In the genomic region with DNA sequence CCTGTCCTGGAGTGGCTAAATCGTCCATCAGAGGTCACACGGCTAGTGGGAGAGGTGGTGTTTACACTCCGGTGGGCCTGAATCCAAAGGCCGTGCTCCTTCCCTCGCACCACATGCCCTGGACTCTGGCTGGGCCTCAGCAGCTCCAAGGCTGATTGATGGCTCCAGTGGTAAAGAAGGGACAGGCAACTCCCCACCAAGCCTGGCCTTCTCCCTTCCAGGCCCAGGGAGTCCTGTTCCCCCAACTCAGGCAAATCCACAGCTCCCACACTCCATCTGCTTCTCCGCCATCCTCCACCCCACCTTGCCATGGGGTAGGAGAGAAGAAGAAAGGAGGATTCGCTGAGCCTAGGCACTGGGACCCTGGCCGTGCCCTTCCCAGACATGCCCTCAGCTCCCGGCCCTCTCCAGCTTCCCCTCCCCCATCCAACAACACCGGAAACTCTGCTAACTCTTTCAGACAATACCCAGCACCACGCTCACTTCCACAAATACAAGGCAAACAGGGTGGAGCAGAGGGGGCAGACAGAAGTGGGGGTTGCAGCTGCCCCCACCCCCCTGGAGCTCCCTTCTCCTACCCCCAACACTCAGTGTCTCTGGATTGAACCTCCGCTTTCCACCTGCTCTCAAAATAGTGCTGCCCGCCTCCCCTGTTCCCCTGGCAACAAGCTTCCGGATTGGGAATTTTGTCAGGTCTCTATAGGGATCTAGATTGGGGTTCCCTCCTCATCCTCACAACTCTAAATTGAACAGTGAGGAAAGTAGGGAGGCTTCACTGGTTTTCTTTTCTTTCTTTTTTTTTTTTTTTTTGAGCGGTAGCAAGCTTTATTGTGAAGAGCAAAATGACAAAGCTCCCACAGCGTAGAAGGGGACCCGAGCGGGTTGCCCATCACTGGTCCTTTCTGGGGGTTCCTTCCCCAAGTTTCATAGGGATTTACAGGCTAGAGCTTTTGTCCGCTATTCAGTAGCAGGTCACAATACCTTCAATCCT, we compare ENCODE assay signal across 6 cellular contexts. TPM values are rescaled to one million over a fixed set of nuclear protein-coding genes. Genes with fewer than 3 reads are reported as not detected.
DNase-seq lines count a peak whose midpoint lies in the region; ATAC-seq and TF ChIP-seq lines count a peak whose summit lies in the region.

No MANE protein-coding gene starts in this region.

- H3K4me3 ChIP-seq in Peyer's patch, result no peak overlapping the region
- peak overlapping the region in 3 of 4 donors; percentile 11 to 32 (median 24) for H3K4me3 ChIP-seq in gastrocnemius medialis

- in situ Hi-C loops in gastrocnemius medialis (cut with MboI; ENCODE audit: low sequenced_read_pairs in 4 of 4), result no loop called here

- TF ChIP-seq CTCF in Peyer's patch (IDR thresholded peaks at IDR 0.05) (no peak), gastrocnemius medialis (IDR thresholded peaks at IDR 0.05 in 4 of 5, conservative IDR thresholded peaks at IDR 0.05 in 1 of 5) (no peak)

- peak overlapping the region; percentile 49 to 72 (median 66) for H3K27ac ChIP-seq in Peyer's patch
- H3K27ac ChIP-seq in epithelial cell of prostate, result peak overlapping the region; percentile 13
- peak overlapping the region; percentile 82 to 95 (median 88) for H3K27ac ChIP-seq in gastrocnemius medialis

- H3K4me1 ChIP-seq in Peyer's patch (peaks cover 0 to 64% (median 42%) of the 10 kb centered on the region in 4 donors), gastrocnemius medialis (peaks cover 57 to 66% of the 10 kb centered on the region in 2 donors)

- ATAC-seq in gastrocnemius medialis, result peak; percentile 42 to 43

- intact Hi-C loops in gastrocnemius medialis (cut with DNase I; ENCODE audit: low total_unique reads), result loop anchor here (2.0 kb wide), 1 partner anchor 21 kb away; no protein-coding TSS in a partner anchor

- H3K9me3 ChIP-seq in Peyer's patch (no peaks in the 10 kb centered on the region), gastrocnemius medialis (no peaks in the 10 kb centered on the region)

- H3K27me3 ChIP-seq in Peyer's patch, result no peaks in the 10 kb centered on the region
- no peaks in the 10 kb centered on the region for H3K27me3 ChIP-seq in gastrocnemius medialis

- no peak for TF ChIP-seq POLR2A in Peyer's patch (IDR thresholded peaks at IDR 0.05)
- TF ChIP-seq POLR2A in gastrocnemius medialis (IDR thresholded peaks at IDR 0.05), result no peak

- peak in 1 of 3 donors; percentile 60 for DNase-seq in Peyer's patch
- no peak for DNase-seq in epithelial cell of prostate (ENCODE audit: low read depth, low spot score)
- peak in 1 of 2 donors; percentile 49 for DNase-seq in gastrocnemius medialis
- DNase-seq in midbrain (lab: John Stamatoyannopoulos, UW), result no peak
- DNase-seq in NCI-H524 (lab: John Stamatoyannopoulos, UW), result no peak
- DNase-seq in AG08395 (ENCODE audit: low spot score), result no peak

- H3K36me3 ChIP-seq in Peyer's patch, result peaks cover 0 to 75% (median 0%) of the 10 kb centered on the region in 3 donors
- H3K36me3 ChIP-seq in gastrocnemius medialis, result peaks cover 0 to 29% of the 10 kb centered on the region in 2 donors

RNA-seq across cellular contexts. Expression of a gene that starts 10.6 kb away (rescaled TPM):
- 100 to 1,000 TPM; 101 to 239 (median 149) TPM for total RNA-seq in Peyer's patch
- total RNA-seq in gastrocnemius medialis, result 10 to 100 TPM; 13.6 to 27.3 (median 26.4) TPM

RNA-seq across cellular contexts. Expression of a gene that starts 26.3 kb away (rescaled TPM):
- total RNA-seq in Peyer's patch, result 1 to 10 TPM in 1 of 4 donors, not detected in 3; 2.3 TPM
- total RNA-seq in gastrocnemius medialis, result not detected

RNA-seq across cellular contexts. Expression of a gene that starts 33.5 kb away (rescaled TPM):
- total RNA-seq in Peyer's patch (100 to 1,000 TPM in 2 of 4 donors, 10 to 100 TPM in 2; 71.5 to 146 (median 96.4) TPM), gastrocnemius medialis (10 to 100 TPM; 18.2 to 46.3 (median 26.3) TPM)

RNA-seq across cellular contexts. Expression of a gene that starts 53.0 kb away (rescaled TPM):
- total RNA-seq in Peyer's patch, result 100 to 1,000 TPM; 133 to 269 (median 202) TPM
- 100 to 1,000 TPM in 2 of 4 donors, 10 to 100 TPM in 2; 70.6 to 118 (median 108) TPM for total RNA-seq in gastrocnemius medialis

RNA-seq across cellular contexts. Expression of a gene that starts 56.6 kb away (rescaled TPM):
- total RNA-seq in Peyer's patch (10 to 100 TPM; 13.6 to 31.1 (median 17.4) TPM), gastrocnemius medialis (10 to 100 TPM in 3 of 4 donors, 1 to 10 TPM in 1; 9.6 to 16.8 (median 15.2) TPM)

Comparison
In these comparisons a context has a peak if more than half of its experiments do, and no peak if none do; other contexts are left out.
1. H3K27ac ChIP-seq: peak in every context shown above with its lines; median percentile 88 in gastrocnemius medialis; 66 in Peyer's patch; 13 in epithelial cell of prostate.
2. H3K4me3 ChIP-seq: peak in gastrocnemius medialis (3 of 4); none in Peyer's patch (0 of 4).